ENCODE assay signal across 8 cellular contexts in genomic region chr3:113212155-113212844, GRCh38. TPM values are rescaled to one million over a fixed set of nuclear protein-coding genes. Genes with fewer than 3 reads are reported as not detected.
A peak's percentile ranks its signal among the peaks of the same experiment; 100 is the strongest.
DNase-seq lines count a peak whose midpoint lies in the region; ATAC-seq and TF ChIP-seq lines count a peak whose summit lies in the region.

No MANE protein-coding gene starts in this region.

- H3K36me3 Mint-ChIP-seq in nephron (ENCODE audit: low read depth), result peaks cover 30% of the 10 kb centered on the region

- H3K27me3 Mint-ChIP-seq in nephron (ENCODE audit: low read depth), result peaks cover 3% of the 10 kb centered on the region

- peak; percentile 24 for ATAC-seq in SK-N-SH treated with all-trans-retinoic acid at 6 μM for 48 hours
- peak; percentile 11 for ATAC-seq in esophagus mucosa
- no peak for ATAC-seq in HG03460 (IDR thresholded peaks at IDR 0.05; ENCODE audit: unreplicated experiment)
- no peak for ATAC-seq in HG02642 (IDR thresholded peaks at IDR 0.05; ENCODE audit: poor library complexity, unreplicated experiment)

- no peak for TF ChIP-seq CTCF in nephron (IDR thresholded peaks at IDR 0.05; ENCODE audit: unreplicated experiment in 3 of 3)

- no peaks in the 10 kb centered on the region for H3K9me3 Mint-ChIP-seq in nephron

- peak overlapping the region; percentile 95 to 99 (median 97) for H3K27ac Mint-ChIP-seq in nephron

- DNase-seq in stimulated activated CD4-positive, alpha-beta T cell treated with anti-CD3 and anti-CD28 coated beads, Interleukin-15, amount 100 ng/mL, for 24 hours, result peak; percentile 18
- no peak for DNase-seq in stimulated activated CD4-positive, alpha-beta T cell treated with anti-CD3 and anti-CD28 coated beads, Interleukin-4, amount 100 ng/mL, for 4 hours
- no peak for DNase-seq in activated CD4-positive, CD25-positive, alpha-beta regulatory T cell (lab: John Stamatoyannopoulos, UW)

- peak overlapping the region; percentile 94 to 95 (median 95) for H3K4me3 Mint-ChIP-seq in nephron

- H3K4me1 Mint-ChIP-seq in nephron, result peaks cover 65% of the 10 kb centered on the region

TF ChIP-seq in SK-N-SH treated with all-trans-retinoic acid at 6 μM for 48 hours, 23 proteins besides CTCF, POLR2A, EP300 and RAD21:
- no peak for TF ChIP-seq TSHZ2 (CRISPR knock-in tag; IDR thresholded peaks at IDR 0.05)
- no peak for TF ChIP-seq PPARA (CRISPR knock-in tag; IDR thresholded peaks at IDR 0.05; ENCODE audit: borderline replicate concordance)
- no peak for TF ChIP-seq ZNF565 (CRISPR knock-in tag; conservative IDR thresholded peaks at IDR 0.05; ENCODE audit: low read depth)
- no peak for TF ChIP-seq RARB (CRISPR knock-in tag; IDR thresholded peaks at IDR 0.05)
- TF ChIP-seq, protein P1, sequence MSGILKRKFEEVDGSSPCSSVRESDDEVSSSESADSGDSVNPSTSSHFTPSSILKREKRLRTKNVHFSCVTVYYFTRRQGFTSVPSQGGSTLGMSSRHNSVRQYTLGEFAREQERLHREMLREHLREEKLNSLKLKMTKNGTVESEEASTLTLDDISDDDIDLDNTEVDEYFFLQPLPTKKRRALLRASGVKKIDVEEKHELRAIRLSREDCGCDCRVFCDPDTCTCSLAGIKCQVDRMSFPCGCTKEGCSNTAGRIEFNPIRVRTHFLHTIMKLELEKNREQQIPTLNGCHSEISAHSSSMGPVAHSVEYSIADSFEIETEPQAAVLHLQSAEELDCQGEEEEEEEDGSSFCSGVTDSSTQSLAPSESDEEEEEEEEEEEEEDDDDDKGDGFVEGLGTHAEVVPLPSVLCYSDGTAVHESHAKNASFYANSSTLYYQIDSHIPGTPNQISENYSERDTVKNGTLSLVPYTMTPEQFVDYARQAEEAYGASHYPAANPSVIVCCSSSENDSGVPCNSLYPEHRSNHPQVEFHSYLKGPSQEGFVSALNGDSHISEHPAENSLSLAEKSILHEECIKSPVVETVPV (CRISPR knock-in tag; IDR thresholded peaks at IDR 0.05), result no peak
TF ChIP-seq in SK-N-SH treated with all-trans-retinoic acid at 6 μM for 48 hours: peak in this region for 0.

RNA-seq across cellular contexts. Expression of gene BOC, which starts 0.9 kb away (rescaled TPM):
- 19.8 TPM for total RNA-seq in esophagus mucosa

Comparison
In these comparisons a context has a peak if more than half of its experiments do, and no peak if none do; other contexts are left out.
1. ATAC-seq: peak in SK-N-SH treated with all-trans-retinoic acid at 6 μM for 48 hours (single experiment) and esophagus mucosa (single experiment); none in HG03460 (single experiment) and HG02642 (single experiment).